21 cellular contexts compared by ENCODE assay signal in the genomic region with DNA sequence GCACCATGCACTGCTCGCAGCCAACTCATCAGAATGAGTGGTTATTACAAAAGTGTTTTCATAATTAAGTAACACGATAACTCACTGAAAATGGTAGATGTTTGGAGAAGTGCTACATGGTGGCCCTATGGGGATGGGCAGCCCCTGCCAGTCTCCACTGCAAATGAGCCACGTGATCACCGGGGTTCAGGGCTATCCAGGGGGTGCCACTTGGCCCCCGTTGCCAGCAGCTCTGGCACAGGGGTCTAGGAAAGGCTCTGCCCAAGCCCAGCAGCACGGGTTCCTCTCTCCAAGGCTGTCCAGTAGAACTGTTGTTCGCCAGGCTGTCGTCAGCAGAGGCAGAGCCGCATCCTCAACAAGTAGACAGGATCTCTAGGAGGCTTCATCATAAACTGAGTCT.
DNase-seq lines count a peak whose midpoint lies in the region; ATAC-seq lines count a peak whose summit lies in the region.
"Had no signal": no experiment of that assay in that cellular context is flagged by ENCODE, and none has a peak within 500 bp of the region (broad histone marks: within the 10 kb centered on the region; RNA-seq: fewer than 3 reads in every experiment).

No MANE protein-coding gene starts in this region.

- H3K4me1 Mint-ChIP-seq in activated T-cell treated with anti-CD3 and anti-CD28 coated beads, Interleukin-2, amount 50 U/mL, for 72 hours (ENCODE audit: low read depth): no peaks in the 10 kb centered on the region
- H3K4me1 Mint-ChIP-seq: CD14-positive monocyte; CD8-positive, alpha-beta memory T cell had no signal

- no peaks in the 10 kb centered on the region for H3K9me3 Mint-ChIP-seq in activated T-cell treated with anti-CD3 and anti-CD28 coated beads, Interleukin-2, amount 50 U/mL, for 72 hours
- H3K9me3 Mint-ChIP-seq: CD4-positive, alpha-beta T cell; CD8-positive, alpha-beta memory T cell; GM23338 had no signal

- H3K14ac ChIP-seq in neuronal stem cell (ENCODE audit: low read length): no peak overlapping the region

- no peak overlapping the region for H3K4me3 ChIP-seq in neuronal stem cell (ENCODE audit: low read length in 2 of 2)
- H3K4me3 ChIP-seq: A549; BLaER1 treated with 17β-estradiol and CSF1 and Interleukin-3, amounts not matched to agents 10 nM and 100 nM; GM23338; HAP-1 had no signal

- H3K27me3 ChIP-seq in neuronal stem cell (ENCODE audit: control insufficient read depth in 3 of 3, insufficient read depth in 3 of 3, low read depth in 1 of 3, low read length in 3 of 3): peaks cover 0 to 8% (median 0%) of the 10 kb centered on the region in 3 experiments
- H3K27me3 ChIP-seq: BLaER1 treated with 17β-estradiol and CSF1 and Interleukin-3, amounts not matched to agents 10 nM and 100 nM had no signal

- H2AK5ac ChIP-seq in neuronal stem cell (ENCODE audit: low read depth, low read length): no peak overlapping the region

- H3K9ac ChIP-seq in neuronal stem cell (ENCODE audit: low read depth, low read length, poor library complexity): no peak overlapping the region
- H3K9ac ChIP-seq: BLaER1 treated with 17β-estradiol and CSF1 and Interleukin-3, amounts not matched to agents 10 nM and 100 nM had no signal

- H3K4ac ChIP-seq in neuronal stem cell (ENCODE audit: low read length): no peak overlapping the region

- ATAC-seq in Right ventricle myocardium inferior (no peak), left ventricle myocardium superior (no peak)
- no peak for ATAC-seq in activated T-cell treated with anti-CD3 and anti-CD28 coated beads, Interleukin-2, amount 50 U/mL, for 72 hours (replicated peaks in 1 of 2)
- ATAC-seq: A549, GM23338 had no signal

- H3K79me1 ChIP-seq in neuronal stem cell (ENCODE audit: low read depth, low read length): no peaks in the 10 kb centered on the region

- no peaks in the 10 kb centered on the region for H3K36me3 Mint-ChIP-seq in activated T-cell treated with anti-CD3 and anti-CD28 coated beads, Interleukin-2, amount 50 U/mL, for 72 hours (ENCODE audit: insufficient read depth in 2 of 2)
- H3K36me3 Mint-ChIP-seq: CD14-positive monocyte; CD8-positive, alpha-beta memory T cell had no signal

- H2BK5ac ChIP-seq in neuronal stem cell (ENCODE audit: low read length): peak overlapping the region; percentile 12

- DNase-seq in NCI-H1105 treated with DMSO at 0.1 percent for 48 hours (lab: John Stamatoyannopoulos, UW) (peak; percentile 56), NCI-H1105 (lab: John Stamatoyannopoulos, UW) (no peak), Right ventricle myocardium inferior (ENCODE audit: missing footprints) (peak; percentile 57), left ventricle myocardium superior (no peak), neuronal stem cell (ENCODE audit: low spot score) (no peak), occipital lobe (lab: John Stamatoyannopoulos, UW) (no peak)
- DNase-seq in activated T-cell treated with anti-CD3 and anti-CD28 coated beads, Interleukin-2, amount 50 U/mL, for 72 hours: no peak
- DNase-seq: 8988T; ACHN; AML-193; BE2C; CD4-positive, alpha-beta T cell; CD8-positive, alpha-beta memory T cell; DMS 273 treated with DMSO at 0.1 percent for 48 hours; DND-41; HFFc6 had no signal

- H4K91ac ChIP-seq in neuronal stem cell (ENCODE audit: low read depth, low read length, poor library complexity): no peak overlapping the region

- no peak overlapping the region for H3K23ac ChIP-seq in neuronal stem cell (ENCODE audit: low read depth, low read length, poor library complexity)

- H3K27ac ChIP-seq in neuronal stem cell (replicated peaks; ENCODE audit: low read length): no peak overlapping the region
- H3K27ac ChIP-seq: A549; BLaER1 treated with 17β-estradiol and CSF1 and Interleukin-3, amounts not matched to agents 10 nM and 100 nM had no signal

- peaks cover 0 to 20% of the 10 kb centered on the region in 2 donors for H3K4me1 ChIP-seq in neuronal stem cell (ENCODE audit: control insufficient read depth in 2 of 2, insufficient read depth in 1 of 2, low read depth in 1 of 2, low read length in 2 of 2)
- H3K4me1 ChIP-seq: A549; BE2C; BLaER1 treated with 17β-estradiol and CSF1 and Interleukin-3, amounts not matched to agents 10 nM and 100 nM; HAP-1 had no signal

- H4K8ac ChIP-seq in neuronal stem cell (ENCODE audit: low read depth, low read length): no peak overlapping the region

- no peak overlapping the region for H3K27ac Mint-ChIP-seq in activated T-cell treated with anti-CD3 and anti-CD28 coated beads, Interleukin-2, amount 50 U/mL, for 72 hours
- H3K27ac Mint-ChIP-seq: CD4-positive, alpha-beta T cell; GM23338; HFFc6 had no signal

- no peak overlapping the region for H3K4me2 ChIP-seq in neuronal stem cell (ENCODE audit: insufficient read depth, low read length, poor library complexity, severe bottlenecking)
- H3K4me2 ChIP-seq: A549; BLaER1 treated with 17β-estradiol and CSF1 and Interleukin-3, amounts not matched to agents 10 nM and 100 nM; GM23338 had no signal

- H3K18ac ChIP-seq in neuronal stem cell (ENCODE audit: low read length): no peak overlapping the region

- H2BK12ac ChIP-seq in neuronal stem cell (ENCODE audit: low read length): no peak overlapping the region

- intact Hi-C loops in Right ventricle myocardium inferior (cut with DNase I) (no loop called here), left ventricle myocardium superior (cut with micrococcal nuclease) (no loop called here)

- no peaks in the 10 kb centered on the region for H3K36me3 ChIP-seq in neuronal stem cell (replicated peaks in 1 of 2; ENCODE audit: control insufficient read depth in 2 of 2, insufficient read depth in 2 of 2, low read length in 2 of 2)
- H3K36me3 ChIP-seq: BE2C; BLaER1 treated with 17β-estradiol and CSF1 and Interleukin-3, amounts not matched to agents 10 nM and 100 nM; HAP-1 had no signal

- peaks cover 24% of the 10 kb centered on the region for H3K27me3 Mint-ChIP-seq in activated T-cell treated with anti-CD3 and anti-CD28 coated beads, Interleukin-2, amount 50 U/mL, for 72 hours (ENCODE audit: low read depth)

- peak overlapping the region; percentile 5 for H2BK15ac ChIP-seq in neuronal stem cell (ENCODE audit: low read length)

- H3K9me3 ChIP-seq in neuronal stem cell (replicated peaks in 1 of 2; ENCODE audit: control insufficient read depth in 2 of 2, insufficient read depth in 1 of 2, low read depth in 1 of 2, low read length in 2 of 2): no peaks in the 10 kb centered on the region
- H3K9me3 ChIP-seq: A549; BE2C; BLaER1 treated with 17β-estradiol and CSF1 and Interleukin-3, amounts not matched to agents 10 nM and 100 nM; HAP-1 had no signal

- H2AFZ ChIP-seq in neuronal stem cell (ENCODE audit: low read length): no peak overlapping the region
- H2AFZ ChIP-seq: GM23338 had no signal

- no CpG with 5 or more reads among the region's 9 CpGs for WGBS in neuronal stem cell (ENCODE audit: extremely low coverage in 2 of 2, insufficient read length in 2 of 2, insufficient replicate concordance in 1 of 2), 2 donors

- H3K4me3 Mint-ChIP-seq in activated T-cell treated with anti-CD3 and anti-CD28 coated beads, Interleukin-2, amount 50 U/mL, for 72 hours: no peak overlapping the region
- H3K4me3 Mint-ChIP-seq: CD14-positive monocyte; CD4-positive, alpha-beta T cell; CD8-positive, alpha-beta memory T cell; GM23338; HFFc6 had no signal

- H2BK120ac ChIP-seq in neuronal stem cell (ENCODE audit: low read depth, low read length): no peak overlapping the region

Comparison
In these comparisons a context has a peak if more than half of its experiments do, and no peak if none do; other contexts are left out.
1. DNase-seq: peak in NCI-H1105 treated with DMSO at 0.1 percent for 48 hours (single experiment) and Right ventricle myocardium inferior (single experiment); none in NCI-H1105 (single experiment), left ventricle myocardium superior (single experiment), neuronal stem cell (single experiment), occipital lobe (single experiment) and activated T-cell treated with anti-CD3 and anti-CD28 coated beads, Interleukin-2, amount 50 U/mL, for 72 hours (0 of 2).